ENCODE assay signal across 22 cellular contexts in genomic region chr5:132680780-132681475, GRCh38. TPM values are rescaled to one million over a fixed set of nuclear protein-coding genes. Genes with fewer than 3 reads are reported as not detected.
DNase-seq lines count a peak whose midpoint lies in the region; ATAC-seq, FAIRE-seq and TF ChIP-seq lines count a peak whose summit lies in the region.
"Had no signal": no experiment of that assay in that cellular context is flagged by ENCODE, and none has a peak within 500 bp of the region (broad histone marks: within the 10 kb centered on the region; RNA-seq: fewer than 3 reads in every experiment).

No MANE protein-coding gene starts in this region.

- TF ChIP-seq POLR2A in HepG2 (IDR thresholded peaks at IDR 0.05; ENCODE audit: insufficient read depth in 1 of 2, low read depth in 2 of 2, low read length in 2 of 2) (no peak), right lobe of liver (IDR thresholded peaks at IDR 0.05) (no peak), prostate gland (IDR thresholded peaks at IDR 0.05) (no peak)

- CTCF ChIA-PET in HepG2 (lab: Yijun Ruan, JAX; ENCODE audit: low intra/inter-chr PET ratio, low total read pairs), result no interaction called here

- H3K4me3 ChIP-seq in HepG2 (replicated peaks in 1 of 3; ENCODE audit: insufficient read depth in 1 of 3, low read depth in 2 of 3, low read length in 3 of 3), result no peak overlapping the region
- no peak overlapping the region for H3K4me3 ChIP-seq in right lobe of liver
- no peak overlapping the region for H3K4me3 ChIP-seq in heart right ventricle
- no peak overlapping the region for H3K4me3 ChIP-seq in prostate gland

- H3K4me2 ChIP-seq in HepG2 (ENCODE audit: low read depth, low read length), result no peak overlapping the region

- no peak overlapping the region for H3K4me3 Mint-ChIP-seq in activated T-helper 2 cell treated with anti-CD3 and anti-CD28 coated beads, Interferon-gamma antibody, Interleukin-2, Interleukin-4, amounts not matched to agents 10 μg/mL and 5 μg/mL and 100 μg/mL, durations not matched to agents 14 hours and 24 hours and 36 hours (ENCODE audit: low read depth)
- H3K4me3 Mint-ChIP-seq in osteocyte (ENCODE audit: unreplicated experiment), result no peak overlapping the region

- TF ChIP-seq RAD21 in HepG2 (CRISPR knock-in tag; IDR thresholded peaks at IDR 0.05), result no peak

- 41% methylated on average over 8 of the region's 8 CpGs for WGBS in HepG2 (ENCODE audit: low lambda C conversion rate)
- WGBS in right lobe of liver (ENCODE audit: insufficient coverage, low coverage, low lambda C conversion rate, missing lambda C conversion rate), result 92% methylated on average over 7 of the region's 8 CpGs
- 82 to 92% methylated on average over 8 of the region's 8 CpGs for WGBS in heart right ventricle, 2 donors
- 89% methylated on average over 8 of the region's 8 CpGs for WGBS in prostate gland

- DNase-seq in HepG2 (ENCODE audit: low spot score) (no peak), right lobe of liver (no peak), osteocyte (ENCODE audit: extremely low spot score, unreplicated experiment) (peak; percentile 65), heart right ventricle (no peak), GM13976 (ENCODE audit: low spot score) (no peak), prostate gland (ENCODE audit: low spot score) (no peak)
- DNase-seq in activated T-helper 2 cell treated with anti-CD3 and anti-CD28 coated beads, Interferon-gamma antibody, Interleukin-2, Interleukin-4, amounts not matched to agents 10 μg/mL and 5 μg/mL and 100 μg/mL, durations not matched to agents 14 hours and 24 hours and 36 hours (ENCODE audit: low spot score), result no peak
- DNase-seq: DMS53, GOT3, Kasumi-1, NCI-H187, NCI-H446, NCI-H526 treated with DMSO at 0.1 percent for 48 hours, PC-3, Right ventricle myocardium superior had no signal

- ATAC-seq in HepG2, result peak; percentile 50
- ATAC-seq in right lobe of liver, result no peak
- ATAC-seq in GM21528 (IDR thresholded peaks at IDR 0.05; ENCODE audit: low FRiP score, unreplicated experiment), result no peak
- no peak for ATAC-seq in heart right ventricle
- ATAC-seq: HCT116, PC-3 had no signal

- no peaks in the 10 kb centered on the region for H3K9me3 ChIP-seq in HepG2 (ENCODE audit: low read length)
- no peaks in the 10 kb centered on the region for H3K9me3 ChIP-seq in right lobe of liver
- no peaks in the 10 kb centered on the region for H3K9me3 ChIP-seq in heart right ventricle
- no peaks in the 10 kb centered on the region for H3K9me3 ChIP-seq in prostate gland

- H3K4me1 ChIP-seq in HepG2 (ENCODE audit: insufficient read depth, low read length), result peaks cover 21% of the 10 kb centered on the region
- no peaks in the 10 kb centered on the region for H3K4me1 ChIP-seq in right lobe of liver
- H3K4me1 ChIP-seq in heart right ventricle, result peaks cover 0 to 7% (median 0%) of the 10 kb centered on the region in 9 donors
- no peaks in the 10 kb centered on the region for H3K4me1 ChIP-seq in prostate gland (replicated peaks)

- H4K20me1 ChIP-seq in HepG2 (ENCODE audit: insufficient read depth, low read length), result no peaks in the 10 kb centered on the region

- H3K9me3 Mint-ChIP-seq in activated T-helper 2 cell treated with anti-CD3 and anti-CD28 coated beads, Interferon-gamma antibody, Interleukin-2, Interleukin-4, amounts not matched to agents 10 μg/mL and 5 μg/mL and 100 μg/mL, durations not matched to agents 14 hours and 24 hours and 36 hours, result no peaks in the 10 kb centered on the region
- no peaks in the 10 kb centered on the region for H3K9me3 Mint-ChIP-seq in osteocyte (ENCODE audit: unreplicated experiment)

- H3K27me3 ChIP-seq in HepG2 (ENCODE audit: control insufficient read depth in 1 of 2, insufficient read depth in 2 of 2, low read length in 2 of 2) (peaks cover 0 to under 1% of the 10 kb centered on the region in 2 experiments; a peak in 1 of 5 replicates), right lobe of liver (no peaks in the 10 kb centered on the region), heart right ventricle (no peaks in the 10 kb centered on the region), prostate gland (replicated peaks; ENCODE audit: insufficient read depth) (no peaks in the 10 kb centered on the region)

- no peaks in the 10 kb centered on the region for H3K27me3 Mint-ChIP-seq in activated T-helper 2 cell treated with anti-CD3 and anti-CD28 coated beads, Interferon-gamma antibody, Interleukin-2, Interleukin-4, amounts not matched to agents 10 μg/mL and 5 μg/mL and 100 μg/mL, durations not matched to agents 14 hours and 24 hours and 36 hours (ENCODE audit: low read depth)
- H3K27me3 Mint-ChIP-seq in osteocyte (ENCODE audit: unreplicated experiment), result no peaks in the 10 kb centered on the region

- intact Hi-C loops in HepG2 (cut with micrococcal nuclease; ENCODE audit: unreplicated experiment) (no loop called here), right lobe of liver (cut with DNase I) (no loop called here), heart right ventricle (cut with DNase I) (no loop called here), prostate gland (cut with DNase I) (no loop called here)
- intact Hi-C loops in activated T-helper 2 cell treated with anti-CD3 and anti-CD28 coated beads, Interferon-gamma antibody, Interleukin-2, Interleukin-4, amounts not matched to agents 10 μg/mL and 5 μg/mL and 100 μg/mL, durations not matched to agents 14 hours and 24 hours and 36 hours (cut with micrococcal nuclease), result no loop called here

- in situ Hi-C loops in HepG2 (cut with HindIII; ENCODE audit: extremely low pct_ligation_motif_present, low pct_unique_long_range_greater_than_20kb) (no loop called here), GM13976 (cut with MboI; ENCODE audit: low sequenced_read_pairs, unreplicated experiment) (no loop called here)

- POLR2A ChIA-PET in HepG2 (lab: Yijun Ruan, JAX), result no interaction called here

- H3K4me1 Mint-ChIP-seq in activated T-helper 2 cell treated with anti-CD3 and anti-CD28 coated beads, Interferon-gamma antibody, Interleukin-2, Interleukin-4, amounts not matched to agents 10 μg/mL and 5 μg/mL and 100 μg/mL, durations not matched to agents 14 hours and 24 hours and 36 hours (ENCODE audit: low read depth), result peaks cover 24% of the 10 kb centered on the region
- peaks cover 24% of the 10 kb centered on the region for H3K4me1 Mint-ChIP-seq in osteocyte (ENCODE audit: unreplicated experiment)

- BruUV-seq in HepG2 (replicated peaks; lab: Mats Ljungman, UMichigan), result no TSS peak

- no peak overlapping the region for H3K9ac ChIP-seq in HepG2 (ENCODE audit: insufficient read depth, low read depth, low read length)

- TF ChIP-seq EP300 in HepG2 (IDR thresholded peaks at IDR 0.05; ENCODE audit: low read depth in 2 of 2, low read length in 2 of 2) (no peak), HepG2 (CRISPR knock-in tag; IDR thresholded peaks at IDR 0.05; ENCODE audit: borderline replicate concordance) (no peak)

- H2AFZ ChIP-seq in HepG2 (ENCODE audit: low read length), result no peak overlapping the region

- peak overlapping the region; percentile 16 for H3K27ac Mint-ChIP-seq in activated T-helper 2 cell treated with anti-CD3 and anti-CD28 coated beads, Interferon-gamma antibody, Interleukin-2, Interleukin-4, amounts not matched to agents 10 μg/mL and 5 μg/mL and 100 μg/mL, durations not matched to agents 14 hours and 24 hours and 36 hours
- H3K27ac Mint-ChIP-seq in osteocyte (ENCODE audit: unreplicated experiment), result no peak overlapping the region

- H3K79me2 ChIP-seq in HepG2 (ENCODE audit: insufficient read depth, low read length), result no peaks in the 10 kb centered on the region

- TF ChIP-seq CTCF in HepG2 (CRISPR knock-in tag; IDR thresholded peaks at IDR 0.05) (no peak), right lobe of liver (IDR thresholded peaks at IDR 0.05) (no peak), osteocyte (IDR thresholded peaks at IDR 0.05) (no peak), heart right ventricle (IDR thresholded peaks at IDR 0.05) (no peak), GM13976 (IDR thresholded peaks at IDR 0.05; ENCODE audit: borderline replicate concordance, control extremely low read depth, extremely low read depth, insufficient read depth, missing control alignments) (no peak), prostate gland (IDR thresholded peaks at IDR 0.05) (no peak)

- H3K36me3 ChIP-seq in HepG2 (replicated peaks in 1 of 2; ENCODE audit: control insufficient read depth in 1 of 2, insufficient read depth in 2 of 2, low read length in 2 of 2), result no peaks in the 10 kb centered on the region
- H3K36me3 ChIP-seq in right lobe of liver, result no peaks in the 10 kb centered on the region
- no peaks in the 10 kb centered on the region for H3K36me3 ChIP-seq in heart right ventricle
- H3K36me3 ChIP-seq in prostate gland, result no peaks in the 10 kb centered on the region

- peak; percentile 54 for FAIRE-seq in HepG2 (lab: Jason Lieb, UNC)
- FAIRE-seq: A204.1, D721Med had no signal

- H3K27ac ChIP-seq in HepG2 (ENCODE audit: extremely low read length, insufficient read depth, low read length), result no peak overlapping the region
- no peak overlapping the region for H3K27ac ChIP-seq in right lobe of liver
- H3K27ac ChIP-seq in heart right ventricle, result no peak overlapping the region
- H3K27ac ChIP-seq in prostate gland, result no peak overlapping the region

- H3K36me3 Mint-ChIP-seq in activated T-helper 2 cell treated with anti-CD3 and anti-CD28 coated beads, Interferon-gamma antibody, Interleukin-2, Interleukin-4, amounts not matched to agents 10 μg/mL and 5 μg/mL and 100 μg/mL, durations not matched to agents 14 hours and 24 hours and 36 hours (ENCODE audit: low read depth), result peaks cover 24% of the 10 kb centered on the region
- H3K36me3 Mint-ChIP-seq in osteocyte (ENCODE audit: unreplicated experiment), result peaks cover 1% of the 10 kb centered on the region

RNA-seq across cellular contexts. Expression of gene IL4, which starts 7.1 kb away (rescaled TPM):
- total RNA-seq in HepG2 (2016; rRNA removed; fragmentation: Illumina TruSeq; extraction: Trizol) (not detected in 2 replicates), right lobe of liver (not detected), osteocyte (not detected in 2 replicates), heart right ventricle (not detected), prostate gland (not detected)
- total RNA-seq in HepG2 (2016; cell fraction: cytosol; rRNA removed; fragmentation: Illumina TruSeq; extraction: Trizol; ENCODE audit: low read depth), result not detected in 2 replicates
- not detected in 2 replicates for total RNA-seq in HepG2 (2016; cell fraction: insoluble cytoplasmic fraction; rRNA removed; fragmentation: Illumina TruSeq; extraction: Trizol)
- not detected in 2 replicates for total RNA-seq in HepG2 (2016; cell fraction: membrane; rRNA removed; fragmentation: Illumina TruSeq; extraction: Trizol)
- not detected in 2 replicates for total RNA-seq in HepG2 (2016; cell fraction: nucleus; rRNA removed; fragmentation: Illumina TruSeq; extraction: Trizol)
- polyA plus RNA-seq in HepG2 (2011; rRNA removed) (not detected in 2 replicates), heart right ventricle (not detected)
- polyA plus RNA-seq in HepG2 (2011; cell fraction: cytosol; rRNA removed), result not detected in 2 replicates
- polyA plus RNA-seq in HepG2 (2011; cell fraction: nucleus; rRNA removed), result not detected in 2 replicates
- polyA plus RNA-seq in HepG2 (2012), result not detected in 2 replicates
- polyA plus RNA-seq in HepG2 (2016; cell fraction: cytosol; fragmentation: Illumina TruSeq; extraction: Trizol; ENCODE audit: low read depth), result not detected in 2 replicates
- not detected in 2 replicates for polyA plus RNA-seq in HepG2 (2016; cell fraction: insoluble cytoplasmic fraction; fragmentation: Illumina TruSeq; extraction: Trizol; ENCODE audit: low read depth)
- not detected in 2 replicates for polyA plus RNA-seq in HepG2 (2016; cell fraction: membrane; fragmentation: Illumina TruSeq; extraction: Trizol; ENCODE audit: low read depth)
- polyA plus RNA-seq in HepG2 (2016; cell fraction: nucleus; fragmentation: Illumina TruSeq; extraction: Trizol; ENCODE audit: insufficient read depth, low read depth), result not detected in 2 replicates
- not detected in 2 replicates for polyA minus RNA-seq in HepG2 (2011; rRNA and poly(A)+ RNA removed; ENCODE audit: low replicate concordance)
- polyA minus RNA-seq in HepG2 (2011; cell fraction: cytosol; rRNA and poly(A)+ RNA removed), result not detected in 2 replicates
- polyA minus RNA-seq in HepG2 (2011; cell fraction: nucleus; rRNA and poly(A)+ RNA removed), result not detected in 2 replicates
- total RNA-seq in activated T-helper 2 cell treated with anti-CD3 and anti-CD28 coated beads, Interferon-gamma antibody, Interleukin-2, Interleukin-4, amounts not matched to agents 10 μg/mL and 5 μg/mL and 100 μg/mL, durations not matched to agents 14 hours and 24 hours and 36 hours, result 21.6 and 25.8 TPM in 2 replicates
- total RNA-seq: MCF 10A, PC-3, Right ventricle myocardium superior, RPMI7951, SK-MEL-5 had no signal

RNA-seq across cellular contexts. Expression of gene IL13, which starts 23.0 kb away (rescaled TPM):
- total RNA-seq in HepG2 (2016; rRNA removed; fragmentation: Illumina TruSeq; extraction: Trizol), result not detected in 2 replicates
- not detected in 2 replicates for total RNA-seq in HepG2 (2016; cell fraction: cytosol; rRNA removed; fragmentation: Illumina TruSeq; extraction: Trizol; ENCODE audit: low read depth)
- not detected in 2 replicates for total RNA-seq in HepG2 (2016; cell fraction: insoluble cytoplasmic fraction; rRNA removed; fragmentation: Illumina TruSeq; extraction: Trizol)
- not detected in 2 replicates for total RNA-seq in HepG2 (2016; cell fraction: membrane; rRNA removed; fragmentation: Illumina TruSeq; extraction: Trizol)
- not detected in 2 replicates for total RNA-seq in HepG2 (2016; cell fraction: nucleus; rRNA removed; fragmentation: Illumina TruSeq; extraction: Trizol)
- polyA plus RNA-seq in HepG2 (2011; rRNA removed), result 0.05 TPM in 1 of 2 replicates, not detected in the other
- polyA plus RNA-seq in HepG2 (2011; cell fraction: cytosol; rRNA removed), result 0.06 TPM in 1 of 2 replicates, not detected in the other
- polyA plus RNA-seq in HepG2 (2011; cell fraction: nucleus; rRNA removed), result 0.09 and 0.14 TPM in 2 replicates
- polyA plus RNA-seq in HepG2 (2012), result not detected in 2 replicates
- not detected in 2 replicates for polyA plus RNA-seq in HepG2 (2016; cell fraction: cytosol; fragmentation: Illumina TruSeq; extraction: Trizol; ENCODE audit: low read depth)
- not detected in 2 replicates for polyA plus RNA-seq in HepG2 (2016; cell fraction: insoluble cytoplasmic fraction; fragmentation: Illumina TruSeq; extraction: Trizol; ENCODE audit: low read depth)
- not detected in 2 replicates for polyA plus RNA-seq in HepG2 (2016; cell fraction: membrane; fragmentation: Illumina TruSeq; extraction: Trizol; ENCODE audit: low read depth)
- polyA plus RNA-seq in HepG2 (2016; cell fraction: nucleus; fragmentation: Illumina TruSeq; extraction: Trizol; ENCODE audit: insufficient read depth, low read depth), result not detected in 2 replicates
- 1.0 TPM in 1 of 2 replicates, not detected in the other for polyA minus RNA-seq in HepG2 (2011; rRNA and poly(A)+ RNA removed; ENCODE audit: low replicate concordance)
- not detected in 2 replicates for polyA minus RNA-seq in HepG2 (2011; cell fraction: cytosol; rRNA and poly(A)+ RNA removed)
- not detected in 2 replicates for polyA minus RNA-seq in HepG2 (2011; cell fraction: nucleus; rRNA and poly(A)+ RNA removed)
- under 1 TPM in 1 of 6 experiments, not detected in 5; 0.26 TPM for total RNA-seq in right lobe of liver
- total RNA-seq in activated T-helper 2 cell treated with anti-CD3 and anti-CD28 coated beads, Interferon-gamma antibody, Interleukin-2, Interleukin-4, amounts not matched to agents 10 μg/mL and 5 μg/mL and 100 μg/mL, durations not matched to agents 14 hours and 24 hours and 36 hours, result 777 and 830 TPM in 2 replicates
- total RNA-seq in osteocyte, result not detected in 2 replicates
- under 1 TPM in 1 of 10 donors, not detected in 9; 0.51 TPM for total RNA-seq in heart right ventricle
- polyA plus RNA-seq in heart right ventricle, result under 1 TPM in 1 of 2 donors, not detected in 1; 0.01 TPM
- total RNA-seq in prostate gland, result 1 to 10 TPM in 1 of 2 donors, not detected in 1; 2.3 TPM
- total RNA-seq: MCF 10A, PC-3, Right ventricle myocardium superior, RPMI7951, SK-MEL-5 had no signal

RNA-seq across cellular contexts. Expression of gene KIF3A, which starts 56.4 kb away (rescaled TPM):
- total RNA-seq in HepG2 (2016; rRNA removed; fragmentation: Illumina TruSeq; extraction: Trizol) (8.4 and 11.3 TPM in 2 replicates), right lobe of liver (1 to 10 TPM; 1.3 to 4.2 (median 2.1) TPM), osteocyte (15.3 and 21.9 TPM in 2 replicates), heart right ventricle (10 to 100 TPM; 10.1 to 18.6 (median 13.1) TPM), prostate gland (10 to 100 TPM in 1 of 2 donors, 1 to 10 TPM in 1; 5.9 to 14.0 TPM)
- 2.8 and 3.1 TPM in 2 replicates for total RNA-seq in HepG2 (2016; cell fraction: cytosol; rRNA removed; fragmentation: Illumina TruSeq; extraction: Trizol; ENCODE audit: low read depth)
- total RNA-seq in HepG2 (2016; cell fraction: insoluble cytoplasmic fraction; rRNA removed; fragmentation: Illumina TruSeq; extraction: Trizol), result 7.5 and 11.1 TPM in 2 replicates
- total RNA-seq in HepG2 (2016; cell fraction: membrane; rRNA removed; fragmentation: Illumina TruSeq; extraction: Trizol), result 1.5 and 2.4 TPM in 2 replicates
- 7.2 and 8.7 TPM in 2 replicates for total RNA-seq in HepG2 (2016; cell fraction: nucleus; rRNA removed; fragmentation: Illumina TruSeq; extraction: Trizol)
- polyA plus RNA-seq in HepG2 (2011; rRNA removed) (2.3 TPM in 2 replicates), heart right ventricle (10 to 100 TPM in 1 of 2 donors, 1 to 10 TPM in 1; 2.2 to 10.0 TPM)
- 0.91 and 1.5 TPM in 2 replicates for polyA plus RNA-seq in HepG2 (2011; cell fraction: cytosol; rRNA removed)
- 2.0 and 3.9 TPM in 2 replicates for polyA plus RNA-seq in HepG2 (2011; cell fraction: nucleus; rRNA removed)
- 3.5 and 4.3 TPM in 2 replicates for polyA plus RNA-seq in HepG2 (2012)
- polyA plus RNA-seq in HepG2 (2016; cell fraction: cytosol; fragmentation: Illumina TruSeq; extraction: Trizol; ENCODE audit: low read depth), result 0.07 and 0.16 TPM in 2 replicates
- polyA plus RNA-seq in HepG2 (2016; cell fraction: insoluble cytoplasmic fraction; fragmentation: Illumina TruSeq; extraction: Trizol; ENCODE audit: low read depth), result 5.7 and 6.8 TPM in 2 replicates
- polyA plus RNA-seq in HepG2 (2016; cell fraction: membrane; fragmentation: Illumina TruSeq; extraction: Trizol; ENCODE audit: low read depth), result 0.19 and 0.44 TPM in 2 replicates
- 7.8 and 14.1 TPM in 2 replicates for polyA plus RNA-seq in HepG2 (2016; cell fraction: nucleus; fragmentation: Illumina TruSeq; extraction: Trizol; ENCODE audit: insufficient read depth, low read depth)
- 0.86 and 1.3 TPM in 2 replicates for polyA minus RNA-seq in HepG2 (2011; rRNA and poly(A)+ RNA removed; ENCODE audit: low replicate concordance)
- polyA minus RNA-seq in HepG2 (2011; cell fraction: cytosol; rRNA and poly(A)+ RNA removed), result 1.4 and 4.2 TPM in 2 replicates
- polyA minus RNA-seq in HepG2 (2011; cell fraction: nucleus; rRNA and poly(A)+ RNA removed), result 9.7 TPM in 2 replicates
- total RNA-seq in activated T-helper 2 cell treated with anti-CD3 and anti-CD28 coated beads, Interferon-gamma antibody, Interleukin-2, Interleukin-4, amounts not matched to agents 10 μg/mL and 5 μg/mL and 100 μg/mL, durations not matched to agents 14 hours and 24 hours and 36 hours, result 40.7 and 41.4 TPM in 2 replicates

Comparison
In these comparisons a context has a peak if more than half of its experiments do, and no peak if none do; other contexts are left out.
1. RNA of gene IL4, which starts 7.1 kb away (total RNA-seq): 21.6 to 25.8 TPM in activated T-helper 2 cell treated with anti-CD3 and anti-CD28 coated beads, Interferon-gamma antibody, Interleukin-2, Interleukin-4, amounts not matched to agents 10 μg/mL and 5 μg/mL and 100 μg/mL, durations not matched to agents 14 hours and 24 hours and 36 hours; not detected in HepG2, not detected in right lobe of liver, not detected in osteocyte, not detected in heart right ventricle and not detected in prostate gland; every median in the first group is over 10 times any median in the second.
2. RNA of gene IL13, which starts 23.0 kb away (total RNA-seq): 777 to 830 TPM in activated T-helper 2 cell treated with anti-CD3 and anti-CD28 coated beads, Interferon-gamma antibody, Interleukin-2, Interleukin-4, amounts not matched to agents 10 μg/mL and 5 μg/mL and 100 μg/mL, durations not matched to agents 14 hours and 24 hours and 36 hours; 2.3 TPM in prostate gland, not detected in osteocyte, not detected in HepG2, 0.26 TPM in right lobe of liver and 0.51 TPM in heart right ventricle; every median in the first group is over 100 times any median in the second.